In the genomic region with DNA sequence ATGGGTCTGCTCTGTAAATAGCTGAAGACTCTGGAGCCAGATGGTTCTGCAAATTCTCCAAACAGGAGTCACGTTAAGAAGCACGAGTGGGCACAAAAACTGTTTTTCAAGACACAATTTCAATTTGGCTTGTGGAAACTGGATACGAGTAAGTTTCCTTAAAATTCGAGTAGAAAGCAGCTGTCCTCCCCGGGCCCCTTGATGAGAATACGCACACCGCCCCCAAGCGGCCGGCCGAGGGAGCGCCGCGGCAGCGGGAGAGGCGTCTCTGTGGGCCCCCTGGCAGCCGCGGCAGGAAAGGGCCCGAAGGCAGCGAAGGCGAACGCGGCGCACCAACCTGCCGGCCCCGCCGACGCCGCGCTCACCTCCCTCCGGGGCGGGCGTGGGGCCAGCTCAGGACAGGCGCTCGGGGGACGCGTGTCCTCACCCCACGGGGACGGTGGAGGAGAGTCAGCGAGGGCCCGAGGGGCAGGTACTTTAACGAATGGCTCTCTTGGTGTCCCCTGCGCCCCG, we compare ENCODE assay signal across 8 cellular contexts. TPM values are rescaled to one million over a fixed set of nuclear protein-coding genes. Genes with fewer than 3 reads are reported as not detected.
A peak's percentile ranks its signal among the peaks of the same experiment; 100 is the strongest.
DNase-seq lines count a peak whose midpoint lies in the region; ATAC-seq and TF ChIP-seq lines count a peak whose summit lies in the region.

No MANE protein-coding gene starts in this region.

- TF ChIP-seq CTCF in C4-2B (conservative IDR thresholded peaks at IDR 0.05) (peak; percentile 86), OCI-LY3 (IDR thresholded peaks at IDR 0.05; ENCODE audit: low read depth, low read length) (peak; percentile 94), epithelial cell of proximal tubule (conservative IDR thresholded peaks at IDR 0.05; ENCODE audit: low read depth, low read length) (peak; percentile 93)

- ATAC-seq in GM19463 (IDR thresholded peaks at IDR 0.05; ENCODE audit: unreplicated experiment) = peak; percentile 77

- H3K36me3 ChIP-seq in OCI-LY3 (replicated peaks; ENCODE audit: low read depth, low read length) (no peaks in the 10 kb centered on the region), mucosa of stomach (ENCODE audit: control insufficient read depth, insufficient read depth, low read length) (no peaks in the 10 kb centered on the region)

- H3K27me3 ChIP-seq in OCI-LY3 (ENCODE audit: low read depth, low read length) (no peaks in the 10 kb centered on the region), mucosa of stomach (ENCODE audit: control insufficient read depth, insufficient read depth, low read length) (peaks cover 42% of the 10 kb centered on the region)

- peak overlapping the region; percentile 93 for H3K9ac ChIP-seq in OCI-LY3 (ENCODE audit: low read length)
- peak overlapping the region; percentile 67 for H3K9ac ChIP-seq in mucosa of stomach (ENCODE audit: low read length)

- peak overlapping the region; percentile 70 for H2AFZ ChIP-seq in OCI-LY3 (ENCODE audit: low read depth, low read length)

- H3K27ac ChIP-seq in C4-2B (peak overlapping the region; percentile 70), OCI-LY3 (ENCODE audit: low read length) (peak overlapping the region; percentile 59)

- H3K4me2 ChIP-seq in OCI-LY3 (ENCODE audit: low read length) = peak overlapping the region; percentile 99

- H3K4me3 ChIP-seq in OCI-LY3 (ENCODE audit: low read length) = peak overlapping the region; percentile 81
- H3K4me3 ChIP-seq in epithelial cell of proximal tubule (ENCODE audit: low read depth, low read length) = peak overlapping the region; percentile 67
- peak overlapping the region; percentile 54 for H3K4me3 ChIP-seq in mucosa of stomach (ENCODE audit: low read length)

- no peaks in the 10 kb centered on the region for H4K20me1 ChIP-seq in OCI-LY3 (ENCODE audit: insufficient read depth, low read length)

- DNase-seq in HT1080 (ENCODE audit: low read depth) (peak; percentile 89), activated T-cell treated with anti-CD3 and anti-CD28 coated beads for 48 hours (ENCODE audit: low read depth) (peak; percentile 89), epithelial cell of proximal tubule (ENCODE audit: low read depth) (peak; percentile 48)
- DNase-seq in stimulated activated CD8-positive, alpha-beta memory T cell treated with anti-CD3 and anti-CD28 coated beads, Interleukin-4, amount 100 ng/mL, for 1 hour (ENCODE audit: low read depth in 2 of 2, low spot score in 1 of 2) = peak; percentile 54 to 77

- H3K79me2 ChIP-seq in OCI-LY3 (ENCODE audit: low read length) = no peaks in the 10 kb centered on the region

- H3K9me3 ChIP-seq in OCI-LY3 (ENCODE audit: insufficient read depth, low read length) (no peaks in the 10 kb centered on the region), mucosa of stomach (ENCODE audit: control insufficient read depth, low read length) (no peaks in the 10 kb centered on the region)

- H3K4me1 ChIP-seq in OCI-LY3 (ENCODE audit: low read length) = peaks cover 16% of the 10 kb centered on the region
- peaks cover 19% of the 10 kb centered on the region for H3K4me1 ChIP-seq in mucosa of stomach (ENCODE audit: control insufficient read depth, insufficient read depth, low read length)

RNA-seq across cellular contexts. Expression of a gene that starts 0.7 kb away (rescaled TPM):
- total RNA-seq in HT1080 (2014; rRNA removed; shearing (Covaris generic)) = 188 and 262 TPM in 2 replicates
- 56.3 and 94.9 TPM in 2 replicates for polyA plus RNA-seq in HT1080 (2015; cell fraction: cytosol; rRNA removed)
- 800 and 860 TPM in 2 replicates for polyA plus RNA-seq in HT1080 (2015; cell fraction: nucleus; rRNA removed)
- total RNA-seq in epithelial cell of proximal tubule = 61.7 and 168 TPM in 2 replicates

Comparison
In these comparisons a context has a peak if more than half of its experiments do, and no peak if none do; other contexts are left out.
1. Peak in every context shown above with its lines: DNase-seq, ATAC-seq, H3K4me3 ChIP-seq and H3K27ac ChIP-seq.